In genomic region chr5:173042708-173043107, GRCh38 we compare ENCODE assay signal across 20 cellular contexts.
"Had no signal": no experiment of that assay in that cellular context is flagged by ENCODE, and none has a peak within 500 bp of the region (broad histone marks: within the 10 kb centered on the region; RNA-seq: fewer than 3 reads in every experiment).

No MANE protein-coding gene starts in this region.

- H3K4me1 ChIP-seq: breast epithelium, gastroesophageal sphincter had no signal

- H3K27ac Mint-ChIP-seq: activated CD4-positive, alpha-beta memory T cell treated with anti-CD3 and anti-CD28 coated beads for 36 hours; activated CD4-positive, alpha-beta T cell treated with anti-CD3 and anti-CD28 coated beads, Interleukin-2, amount 10 ng/mL, durations not matched to agents 24 days and 14 days; natural killer cell; stimulated activated naive CD8-positive, alpha-beta T cell treated with anti-CD3 and anti-CD28 coated beads, Interleukin-15, Interleukin-2, amounts not matched to agents 100 ng/mL and 50 ng/mL, for 24 hours had no signal

- H3K4me3 Mint-ChIP-seq: activated CD4-positive, alpha-beta memory T cell treated with anti-CD3 and anti-CD28 coated beads for 36 hours; activated CD4-positive, alpha-beta T cell treated with anti-CD3 and anti-CD28 coated beads, Interleukin-2, amount 10 ng/mL, durations not matched to agents 24 days and 14 days; activated T-cell treated with anti-CD3 and anti-CD28 coated beads, Interleukin-2, amount 50 U/mL, for 4 hours; activated T-helper 17 cell treated with anti-CD3 and anti-CD28 coated beads, Interleukin-2, amount 50 U/mL, for 72 hours; natural killer cell; stimulated activated naive CD8-positive, alpha-beta T cell treated with anti-CD3 and anti-CD28 coated beads, Interleukin-15, Interleukin-2, amounts not matched to agents 100 ng/mL and 50 ng/mL, for 24 hours had no signal

- DNase-seq: activated CD4-positive, alpha-beta memory T cell treated with anti-CD3 and anti-CD28 coated beads for 36 hours; activated CD4-positive, alpha-beta T cell treated with anti-CD3 and anti-CD28 coated beads, Interleukin-2, amount 10 ng/mL, durations not matched to agents 24 days and 14 days; activated CD4-positive, CD25-positive, alpha-beta regulatory T cell treated with anti-CD3 and anti-CD28 coated beads, Interleukin-2, amount 50 U/mL, for 72 hours; activated CD8-positive, alpha-beta memory T cell treated with anti-CD3 and anti-CD28 coated beads, Interleukin-2, amount 50 U/mL, for 4 hours; activated gamma-delta T cell treated with Interleukin-2 at 50 U/mL for 16 hours; activated naive CD4-positive, alpha-beta T cell treated with anti-CD3 and anti-CD28 coated beads, Interleukin-2, amount 50 U/mL, for 16 hours; activated T-cell treated with anti-CD3 and anti-CD28 coated beads, Interleukin-2, amount 50 U/mL, for 4 hours; central memory CD4-positive, alpha-beta T cell; head of caudate nucleus; hypothalamus; midbrain; natural killer cell; stimulated activated CD4-positive, alpha-beta T cell treated with anti-CD3 and anti-CD28 coated beads, Interleukin-15, amount 100 ng/mL, for 24 hours; stimulated activated CD4-positive, alpha-beta T cell treated with anti-CD3 and anti-CD28 coated beads, Interleukin-2, amount 100 ng/mL, for 24 hours; T1000 had no signal

- H3K27ac ChIP-seq: breast epithelium, gastroesophageal sphincter, thoracic aorta had no signal

- ATAC-seq: activated T-cell treated with anti-CD3 and anti-CD28 coated beads, Interleukin-2, amount 50 U/mL, for 4 hours; activated T-helper 17 cell treated with anti-CD3 and anti-CD28 coated beads, Interleukin-2, amount 50 U/mL, for 72 hours; gastroesophageal sphincter; natural killer cell had no signal

- H3K27me3 Mint-ChIP-seq: activated CD4-positive, alpha-beta memory T cell treated with anti-CD3 and anti-CD28 coated beads for 36 hours; activated CD4-positive, alpha-beta T cell treated with anti-CD3 and anti-CD28 coated beads, Interleukin-2, amount 10 ng/mL, durations not matched to agents 24 days and 14 days; activated T-helper 17 cell treated with anti-CD3 and anti-CD28 coated beads, Interleukin-2, amount 50 U/mL, for 72 hours; stimulated activated naive CD8-positive, alpha-beta T cell treated with anti-CD3 and anti-CD28 coated beads, Interleukin-15, Interleukin-2, amounts not matched to agents 100 ng/mL and 50 ng/mL, for 24 hours had no signal

- H3K27me3 ChIP-seq: breast epithelium, gastroesophageal sphincter had no signal

- H3K4me3 ChIP-seq: breast epithelium, gastroesophageal sphincter, thoracic aorta had no signal

- H3K36me3 Mint-ChIP-seq: natural killer cell had no signal

- H3K9me3 Mint-ChIP-seq: activated CD4-positive, alpha-beta memory T cell treated with anti-CD3 and anti-CD28 coated beads for 36 hours; activated CD4-positive, alpha-beta T cell treated with anti-CD3 and anti-CD28 coated beads, Interleukin-2, amount 10 ng/mL, durations not matched to agents 24 days and 14 days; activated T-cell treated with anti-CD3 and anti-CD28 coated beads, Interleukin-2, amount 50 U/mL, for 4 hours; activated T-helper 17 cell treated with anti-CD3 and anti-CD28 coated beads, Interleukin-2, amount 50 U/mL, for 72 hours; natural killer cell; stimulated activated naive CD8-positive, alpha-beta T cell treated with anti-CD3 and anti-CD28 coated beads, Interleukin-15, Interleukin-2, amounts not matched to agents 100 ng/mL and 50 ng/mL, for 24 hours had no signal

- H3K36me3 ChIP-seq: breast epithelium, gastroesophageal sphincter, thoracic aorta had no signal

- H3K9me3 ChIP-seq: breast epithelium, gastroesophageal sphincter, thoracic aorta had no signal
